ENCODE assay signal across 1 cellular context in genomic region chr1:115036814-115037535, GRCh38.
TF ChIP-seq lines count a peak whose summit lies in the region.

No MANE protein-coding gene starts in this region.

TF ChIP-seq in HepG2, 621 proteins besides CTCF, POLR2A, EP300 and RAD21 (continued from another document and continues in another):
- TF ChIP-seq FOXP4 (CRISPR knock-in tag; IDR thresholded peaks at IDR 0.05): peak; percentile 60; the same call in 1 of the 2 replicates
- no peak for TF ChIP-seq SALL2 (CRISPR knock-in tag; IDR thresholded peaks at IDR 0.05)
- TF ChIP-seq MLXIP (CRISPR knock-in tag; IDR thresholded peaks at IDR 0.05; ENCODE audit: borderline replicate concordance): no peak
- no peak for TF ChIP-seq KLF16 (CRISPR knock-in tag; IDR thresholded peaks at IDR 0.05)
- peak; percentile 67 for TF ChIP-seq HNF4G (IDR thresholded peaks at IDR 0.05; ENCODE audit: borderline replicate concordance, low read depth, low read length)
- TF ChIP-seq HNF4G (CRISPR knock-in tag; IDR thresholded peaks at IDR 0.05; ENCODE audit: borderline replicate concordance, low read depth): peak; percentile 60; the same call in 1 of the 2 replicates
- peak; percentile 41; the same call in 1 of the 2 replicates for TF ChIP-seq SOX5 (CRISPR knock-in tag; IDR thresholded peaks at IDR 0.05; ENCODE audit: borderline replicate concordance)
- TF ChIP-seq NFKBIZ (CRISPR knock-in tag; IDR thresholded peaks at IDR 0.05): no peak
- no peak for TF ChIP-seq KDM4B (CRISPR knock-in tag; IDR thresholded peaks at IDR 0.05)
- TF ChIP-seq JUN (CRISPR knock-in tag; IDR thresholded peaks at IDR 0.05): no peak
- TF ChIP-seq ZNF501 (CRISPR knock-in tag; IDR thresholded peaks at IDR 0.05): no peak
- no peak for TF ChIP-seq RFX3 (CRISPR knock-in tag; IDR thresholded peaks at IDR 0.05)
- no peak for TF ChIP-seq PBX3 (CRISPR knock-in tag; IDR thresholded peaks at IDR 0.05; ENCODE audit: borderline replicate concordance)
- peak; percentile 60; the same call in 1 of the 2 replicates for TF ChIP-seq ISL2 (CRISPR knock-in tag; IDR thresholded peaks at IDR 0.05)
- TF ChIP-seq SIX1 (CRISPR knock-in tag; IDR thresholded peaks at IDR 0.05; ENCODE audit: borderline replicate concordance): peak; percentile 47; the same call in 1 of the 2 replicates
- TF ChIP-seq DMTF1 (CRISPR knock-in tag; IDR thresholded peaks at IDR 0.05): no peak
- no peak for TF ChIP-seq ZNF430 (CRISPR knock-in tag; IDR thresholded peaks at IDR 0.05)
- no peak for TF ChIP-seq NBN (conservative IDR thresholded peaks at IDR 0.05)
- TF ChIP-seq ZNF354B (CRISPR knock-in tag; IDR thresholded peaks at IDR 0.05): no peak
- 0 out of 2 replicates have a peak, but pooled peaks have one; percentile 51 for TF ChIP-seq ZSCAN25 (CRISPR knock-in tag; IDR thresholded peaks at IDR 0.05)
- 0 out of 2 replicates have a peak, but pooled peaks have one; percentile 47 for TF ChIP-seq TBX2 (CRISPR knock-in tag; IDR thresholded peaks at IDR 0.05; ENCODE audit: borderline replicate concordance)
- TF ChIP-seq KLF9 (CRISPR knock-in tag; IDR thresholded peaks at IDR 0.05; ENCODE audit: low read depth): no peak
- no peak for TF ChIP-seq CHD2 (IDR thresholded peaks at IDR 0.05; ENCODE audit: low read depth, low read length)
- no peak for TF ChIP-seq TFE3 (CRISPR knock-in tag; IDR thresholded peaks at IDR 0.05)
- no peak for TF ChIP-seq CAMTA2 (CRISPR knock-in tag; IDR thresholded peaks at IDR 0.05; ENCODE audit: borderline replicate concordance)
- no peak for TF ChIP-seq ZNF747 (CRISPR knock-in tag; IDR thresholded peaks at IDR 0.05; ENCODE audit: borderline replicate concordance)
- TF ChIP-seq ZNF782 (CRISPR knock-in tag; IDR thresholded peaks at IDR 0.05; ENCODE audit: borderline replicate concordance): no peak
- no peak for TF ChIP-seq ZNF446 (CRISPR knock-in tag; IDR thresholded peaks at IDR 0.05)
- TF ChIP-seq ZNF576 (CRISPR knock-in tag; IDR thresholded peaks at IDR 0.05): no peak
- no peak for TF ChIP-seq PREB (CRISPR knock-in tag; IDR thresholded peaks at IDR 0.05)
- peak; percentile 80 for TF ChIP-seq ARID5B (CRISPR knock-in tag; IDR thresholded peaks at IDR 0.05)
- TF ChIP-seq ATF7 (IDR thresholded peaks at IDR 0.05): no peak
- no peak for TF ChIP-seq ATF7 (CRISPR knock-in tag; IDR thresholded peaks at IDR 0.05)
- no peak for TF ChIP-seq SRSF1 (optimal IDR thresholded peaks at IDR 0.05; ENCODE audit: low read depth, low read length)
- TF ChIP-seq LBX2 (CRISPR knock-in tag; IDR thresholded peaks at IDR 0.05; ENCODE audit: borderline replicate concordance): no peak
- TF ChIP-seq ZNF776 (CRISPR knock-in tag; IDR thresholded peaks at IDR 0.05): no peak
- TF ChIP-seq CCAR2 (optimal IDR thresholded peaks at IDR 0.05; ENCODE audit: low read depth, low read length): no peak
- TF ChIP-seq RELA (CRISPR knock-in tag; IDR thresholded peaks at IDR 0.05): no peak
- TF ChIP-seq GATAD2A (CRISPR knock-in tag; IDR thresholded peaks at IDR 0.05): peak; percentile 55; the same call in 1 of the 2 replicates
- 0 out of 2 replicates have a peak, but pooled peaks have one; percentile 24 for TF ChIP-seq ZNF414 (CRISPR knock-in tag; IDR thresholded peaks at IDR 0.05)
- TF ChIP-seq POGK (CRISPR knock-in tag; conservative IDR thresholded peaks at IDR 0.05): no peak
- TF ChIP-seq ZNF772 (CRISPR knock-in tag; IDR thresholded peaks at IDR 0.05): no peak
- TF ChIP-seq SP140L (CRISPR knock-in tag; IDR thresholded peaks at IDR 0.05; ENCODE audit: borderline replicate concordance): no peak
- TF ChIP-seq ZNF792 (CRISPR knock-in tag; IDR thresholded peaks at IDR 0.05): peak; percentile 53; the same call in 1 of the 2 replicates
